8 cellular contexts compared by ENCODE assay signal in genomic region chr17:18183334-18184142, GRCh38. TPM values are rescaled to one million over a fixed set of nuclear protein-coding genes. Genes with fewer than 3 reads are reported as not detected.
DNase-seq lines count a peak whose midpoint lies in the region; ATAC-seq and TF ChIP-seq lines count a peak whose summit lies in the region.

Gene ALKBH5 (plus strand): TSS chr17:18183828. CDS start chr17:18184244, 416 bp downstream.

- no peaks in the 10 kb centered on the region for H3K9me3 ChIP-seq in breast epithelium
- no peaks in the 10 kb centered on the region for H3K9me3 ChIP-seq in iPS-18c (ENCODE audit: control insufficient read depth, insufficient read depth, low read length)
- no peaks in the 10 kb centered on the region for H3K9me3 ChIP-seq in skeletal muscle tissue (ENCODE audit: control insufficient read depth in 3 of 3, low read length in 3 of 3)

- H3K27ac ChIP-seq in VCaP (peak within 1 kb of the TSS; percentile 99), breast epithelium (peak within 1 kb of the TSS; percentile 96 to 97), skeletal muscle tissue (ENCODE audit: low read depth, low read length) (peak within 1 kb of the TSS; percentile 99)

- H3K27me3 ChIP-seq in breast epithelium (no peaks in the 10 kb centered on the region), skeletal muscle tissue (ENCODE audit: control insufficient read depth in 3 of 3, insufficient read depth in 3 of 3, low read length in 3 of 3) (no peaks in the 10 kb centered on the region)

- peak; percentile 100 for DNase-seq in AG08395 (ENCODE audit: low spot score)
- peak; percentile 85 for DNase-seq in NCI-H2196 treated with DMSO at 0.1 percent for 48 hours (lab: John Stamatoyannopoulos, UW; ENCODE audit: unreplicated experiment)
- peak; percentile 97 to 99 for DNase-seq in breast epithelium (ENCODE audit: low spot score in 2 of 2)

- no peaks in the 10 kb centered on the region for H3K36me3 ChIP-seq in breast epithelium
- H3K36me3 ChIP-seq in skeletal muscle tissue (ENCODE audit: control insufficient read depth in 3 of 3, insufficient read depth in 3 of 3, low read length in 3 of 3) = peaks cover 5 to 13% (median 7%) of the 10 kb centered on the region in 3 donors

- peak within 1 kb of the TSS; percentile 77 to 99 (median 95) for H3K4me3 ChIP-seq in breast epithelium
- peak within 1 kb of the TSS; percentile 67 for H3K4me3 ChIP-seq in iPS-18c (ENCODE audit: insufficient read depth, low read depth, low read length)
- peak within 1 kb of the TSS; percentile 83 to 98 (median 95) for H3K4me3 ChIP-seq in skeletal muscle tissue (ENCODE audit: low read length in 3 of 3)

- TF ChIP-seq CTCF in VCaP (conservative IDR thresholded peaks at IDR 0.05) (peak; percentile 2; the same call in 1 of the 2 replicates), breast epithelium (IDR thresholded peaks at IDR 0.05) (peak in 2 of 3 donors; percentile 18 to 25)

- intact Hi-C loops in breast epithelium (cut with DNase I; ENCODE audit: low total_unique reads) = no loop called here

- ATAC-seq in GM18873 (IDR thresholded peaks at IDR 0.05; ENCODE audit: low FRiP score, unreplicated experiment) (peak; percentile 74), HG03139 (IDR thresholded peaks at IDR 0.05; ENCODE audit: unreplicated experiment) (peak; percentile 76)

- H3K4me1 ChIP-seq in breast epithelium = peaks cover 4 to 22% of the 10 kb centered on the region in 2 donors
- peaks cover 47 to 51% (median 48%) of the 10 kb centered on the region in 3 donors for H3K4me1 ChIP-seq in skeletal muscle tissue (ENCODE audit: control insufficient read depth in 3 of 3, insufficient read depth in 3 of 3, low read length in 3 of 3)

- TF ChIP-seq POLR2A in breast epithelium (IDR thresholded peaks at IDR 0.05) = peak; percentile 50

- peak within 1 kb of the TSS; percentile 88 to 99 (median 95) for H3K9ac ChIP-seq in skeletal muscle tissue (ENCODE audit: low read depth in 1 of 3, low read length in 3 of 3)

RNA-seq across cellular contexts. Expression of gene ALKBH5, which starts in this region (rescaled TPM):
- total RNA-seq in breast epithelium = 10 to 100 TPM; 80.0 to 90.0 (median 82.3) TPM
- total RNA-seq in skeletal muscle tissue = 77.8 TPM

Comparison
In these comparisons a context has a peak if more than half of its experiments do, and no peak if none do; other contexts are left out.
1. Peak in every context shown above with its lines: DNase-seq, ATAC-seq, H3K4me3 ChIP-seq and H3K27ac ChIP-seq.